In genomic region chr5:165143727-165144210, GRCh38 we compare ENCODE assay signal across 24 cellular contexts.
DNase-seq lines count a peak whose midpoint lies in the region; ATAC-seq, FAIRE-seq and TF ChIP-seq lines count a peak whose summit lies in the region.
"Had no signal": no experiment of that assay in that cellular context is flagged by ENCODE, and none has a peak within 500 bp of the region (broad histone marks: within the 10 kb centered on the region; RNA-seq: fewer than 3 reads in every experiment).

No MANE protein-coding gene starts in this region.

- H3K36me3 Mint-ChIP-seq in mesothelial cell of epicardium = no peaks in the 10 kb centered on the region
- H3K36me3 Mint-ChIP-seq: CD4-positive, CD25-positive, alpha-beta regulatory T cell; stimulated activated memory B cell treated with anti-CD40 and anti-IgM and Interleukin-4, amounts not matched to agents 10 μg/mL and 1 μg/mL and 100 μg/mL, for 72 hours had no signal

- ATAC-seq in GM18867 (IDR thresholded peaks at IDR 0.05; ENCODE audit: unreplicated experiment) = no peak
- ATAC-seq: activated naive CD8-positive, alpha-beta T cell treated with anti-CD3 and anti-CD28 coated beads, Interleukin-2, amount 50 U/mL, for 24 hours; left colon; mucosa of descending colon; right lobe of liver; stimulated activated memory B cell treated with anti-CD40 and anti-IgM and Interleukin-4, amounts not matched to agents 10 μg/mL and 1 μg/mL and 100 μg/mL, for 72 hours had no signal

- FAIRE-seq in GM12892 (lab: Jason Lieb, UNC) = no peak
- FAIRE-seq: TTC549 had no signal

- H3K9me3 Mint-ChIP-seq in mesothelial cell of epicardium = peaks cover 5% of the 10 kb centered on the region
- H3K9me3 Mint-ChIP-seq: activated naive CD8-positive, alpha-beta T cell treated with anti-CD3 and anti-CD28 coated beads, Interleukin-2, amount 50 U/mL, for 24 hours; stimulated activated memory B cell treated with anti-CD40 and anti-IgM and Interleukin-4, amounts not matched to agents 10 μg/mL and 1 μg/mL and 100 μg/mL, for 72 hours had no signal

- in situ Hi-C loops in ACHN (cut with HindIII; ENCODE audit: low pct_ligation_motif_present, low pct_unique_long_range_greater_than_20kb, low sequenced_read_pairs) = no loop called here

- no peak for TF ChIP-seq CTCF in choroid plexus epithelial cell (conservative IDR thresholded peaks at IDR 0.05; ENCODE audit: low read depth, low read length)
- TF ChIP-seq CTCF in mesothelial cell of epicardium (IDR thresholded peaks at IDR 0.05; ENCODE audit: unreplicated experiment) = no peak

- no peaks in the 10 kb centered on the region for H3K27me3 Mint-ChIP-seq in mesothelial cell of epicardium (ENCODE audit: low read depth)
- H3K27me3 Mint-ChIP-seq: activated naive CD8-positive, alpha-beta T cell treated with anti-CD3 and anti-CD28 coated beads, Interleukin-2, amount 50 U/mL, for 24 hours; CD4-positive, CD25-positive, alpha-beta regulatory T cell; dendritic cell treated with granulocyte-macrophage colony-stimulating factor and Interleukin-4, amounts not matched to agents 40 ng/mL and 50 ng/mL, for 4 days; stimulated activated memory B cell treated with anti-CD40 and anti-IgM and Interleukin-4, amounts not matched to agents 10 μg/mL and 1 μg/mL and 100 μg/mL, for 72 hours had no signal

- H3K4me3 ChIP-seq in choroid plexus epithelial cell (ENCODE audit: low read depth, low read length) = no peak overlapping the region
- H3K4me3 ChIP-seq: breast epithelium, mucosa of descending colon, right lobe of liver, SJSA1 had no signal

- H3K4me1 Mint-ChIP-seq in mesothelial cell of epicardium = peaks cover 17% of the 10 kb centered on the region
- H3K4me1 Mint-ChIP-seq: activated naive CD8-positive, alpha-beta T cell treated with anti-CD3 and anti-CD28 coated beads, Interleukin-2, amount 50 U/mL, for 24 hours; CD4-positive, CD25-positive, alpha-beta regulatory T cell; stimulated activated memory B cell treated with anti-CD40 and anti-IgM and Interleukin-4, amounts not matched to agents 10 μg/mL and 1 μg/mL and 100 μg/mL, for 72 hours had no signal

- H3K4me3 Mint-ChIP-seq in mesothelial cell of epicardium = no peak overlapping the region
- H3K4me3 Mint-ChIP-seq: activated naive CD8-positive, alpha-beta T cell treated with anti-CD3 and anti-CD28 coated beads, Interleukin-2, amount 50 U/mL, for 24 hours; CD4-positive, CD25-positive, alpha-beta regulatory T cell; dendritic cell treated with granulocyte-macrophage colony-stimulating factor and Interleukin-4, amounts not matched to agents 40 ng/mL and 50 ng/mL, for 4 days; stimulated activated memory B cell treated with anti-CD40 and anti-IgM and Interleukin-4, amounts not matched to agents 10 μg/mL and 1 μg/mL and 100 μg/mL, for 72 hours had no signal

- peak overlapping the region; percentile 78 for H3K27ac Mint-ChIP-seq in mesothelial cell of epicardium
- H3K27ac Mint-ChIP-seq: activated naive CD8-positive, alpha-beta T cell treated with anti-CD3 and anti-CD28 coated beads, Interleukin-2, amount 50 U/mL, for 24 hours; CD4-positive, CD25-positive, alpha-beta regulatory T cell; dendritic cell treated with granulocyte-macrophage colony-stimulating factor and Interleukin-4, amounts not matched to agents 40 ng/mL and 50 ng/mL, for 4 days; stimulated activated memory B cell treated with anti-CD40 and anti-IgM and Interleukin-4, amounts not matched to agents 10 μg/mL and 1 μg/mL and 100 μg/mL, for 72 hours had no signal

- DNase-seq in GF-D8 (lab: John Stamatoyannopoulos, UW) (peak; percentile 79), NCI-H526 treated with DMSO at 0.1 percent for 48 hours (lab: John Stamatoyannopoulos, UW) (peak; percentile 18), choroid plexus epithelial cell (ENCODE audit: low read depth) (peak; percentile 30), mesothelial cell of epicardium (ENCODE audit: low spot score in 2 of 2, unreplicated experiment in 2 of 2) (no peak), GM12892 (ENCODE audit: insufficient read length) (no peak), ACHN (no peak)
- DNase-seq in NK-92 treated with Interleukin-12 subunit alpha and Interleukin-12 subunit beta, amount 100 ng/mL, for 24 hours (lab: John Stamatoyannopoulos, UW) = no peak
- DNase-seq: activated CD4-positive, alpha-beta T cell treated with anti-CD3 and anti-CD28 coated beads, Interleukin-2, amount 50 U/mL, for 1 hour; activated CD8-positive, alpha-beta memory T cell treated with anti-CD3 and anti-CD28 coated beads, Interleukin-2, amount 50 U/mL, for 48 hours; activated effector memory CD4-positive, alpha-beta T cell treated with Interleukin-2 at 50 U/mL for 16 hours; activated naive CD8-positive, alpha-beta T cell treated with anti-CD3 and anti-CD28 coated beads, Interleukin-2, amount 50 U/mL, for 24 hours; CD4-positive, CD25-positive, alpha-beta regulatory T cell; DMS153; left colon; mucosa of descending colon; NCI-H2081 treated with DMSO at 0.1 percent for 48 hours; NCI-H524; right lobe of liver had no signal

- no peak for TF ChIP-seq POLR2A in GM12892 (IDR thresholded peaks at IDR 0.05; ENCODE audit: low read depth, low read length)

Comparison
In these comparisons a context has a peak if more than half of its experiments do, and no peak if none do; other contexts are left out.
1. DNase-seq: peak in GF-D8 (single experiment), NCI-H526 treated with DMSO at 0.1 percent for 48 hours (single experiment) and choroid plexus epithelial cell (single experiment); none in mesothelial cell of epicardium (0 of 2), GM12892 (single experiment), ACHN (single experiment) and NK-92 treated with Interleukin-12 subunit alpha and Interleukin-12 subunit beta, amount 100 ng/mL, for 24 hours (single experiment).